ENCODE assay signal across 16 cellular contexts in genomic region chr9:99050924-99051323, GRCh38.
"Had no signal": no experiment of that assay in that cellular context is flagged by ENCODE, and none has a peak within 500 bp of the region (broad histone marks: within the 10 kb centered on the region; RNA-seq: fewer than 3 reads in every experiment).

No MANE protein-coding gene starts in this region.

- ATAC-seq: activated CD4-positive, alpha-beta T cell treated with anti-CD3 and anti-CD28 coated beads for 36 hours had no signal

- H3K9me3 ChIP-seq: pancreas, spleen, upper lobe of left lung had no signal

- H3K27ac Mint-ChIP-seq: activated CD4-positive, alpha-beta T cell treated with anti-CD3 and anti-CD28 coated beads for 36 hours had no signal

- H3K27me3 ChIP-seq: pancreas, spleen, upper lobe of left lung had no signal

- H3K4me1 Mint-ChIP-seq: neural crest cell had no signal

- H3K27ac ChIP-seq: pancreas, spleen, upper lobe of left lung, WERI-Rb-1 had no signal

- H3K4me3 ChIP-seq: coronary artery, lung, pancreas, spleen, upper lobe of left lung had no signal

- H3K4me3 Mint-ChIP-seq: activated CD4-positive, alpha-beta T cell treated with anti-CD3 and anti-CD28 coated beads for 36 hours; neural crest cell had no signal

- H3K36me3 ChIP-seq: pancreas, spleen, upper lobe of left lung, WERI-Rb-1 had no signal

- H3K9me3 Mint-ChIP-seq: neural crest cell had no signal

- DNase-seq: activated CD4-positive, alpha-beta T cell treated with anti-CD3 and anti-CD28 coated beads for 36 hours; activated naive CD4-positive, alpha-beta T cell treated with Interleukin-2 at 50 U/mL for 16 hours; caudate nucleus; effector memory CD4-positive, alpha-beta T cell; hypothalamus; left cardiac atrium; pancreas; retina; spleen; stimulated activated CD4-positive, alpha-beta T cell treated with anti-CD3 and anti-CD28 coated beads, Interleukin-1b, Interleukin-23, amount 100 ng/mL, for 48 hours; stimulated activated naive CD4-positive, alpha-beta T cell; upper lobe of left lung; WERI-Rb-1 had no signal
